20 cellular contexts compared by ENCODE assay signal in genomic region chr2:217981084-217981730, GRCh38. TPM values are rescaled to one million over a fixed set of nuclear protein-coding genes. Genes with fewer than 3 reads are reported as not detected.
A peak's percentile ranks its signal among the peaks of the same experiment; 100 is the strongest.
DNase-seq lines count a peak whose midpoint lies in the region; ATAC-seq, FAIRE-seq and TF ChIP-seq lines count a peak whose summit lies in the region.
"Had no signal": no experiment of that assay in that cellular context is flagged by ENCODE, and none has a peak within 500 bp of the region (broad histone marks: within the 10 kb centered on the region; RNA-seq: fewer than 3 reads in every experiment).

No MANE protein-coding gene starts in this region.

- peak; percentile 26 for FAIRE-seq in HTR-8/SVneo (lab: Jason Lieb, UNC)
- FAIRE-seq: colon, endothelial cell of umbilical vein, keratinocyte had no signal

- peak; percentile 21 for ATAC-seq in lung (ENCODE audit: insufficient read depth, low FRiP score)
- ATAC-seq: mucosa of descending colon; stimulated activated naive CD8-positive, alpha-beta T cell treated with anti-CD3 and anti-CD28 coated beads, Interleukin-15, amount 100 ng/mL, for 72 hours; T-helper 17 cell had no signal

- H3K27ac ChIP-seq in lung (ENCODE audit: low read depth in 1 of 2, low read length in 1 of 2) (peak overlapping the region in 1 of 2 donors; percentile 75), stomach (peak overlapping the region in 3 of 5 donors; percentile 86 to 89 (median 88)), WERI-Rb-1 (no peak overlapping the region), tibial nerve (peak overlapping the region in 2 of 4 donors; percentile 74 to 88)

- TF ChIP-seq CTCF in chondrocyte (IDR thresholded peaks at IDR 0.05) = no peak
- no peak for TF ChIP-seq CTCF in lung (IDR thresholded peaks at IDR 0.05; ENCODE audit: control extremely low read depth, extremely low read depth)
- TF ChIP-seq CTCF in stomach (IDR thresholded peaks at IDR 0.05) = no peak
- no peak for TF ChIP-seq CTCF in WERI-Rb-1 (IDR thresholded peaks at IDR 0.05; ENCODE audit: low read depth, low read length)
- no peak for TF ChIP-seq CTCF in tibial nerve (IDR thresholded peaks at IDR 0.05)

- TF ChIP-seq EP300 in stomach (IDR thresholded peaks at IDR 0.05) (no peak), tibial nerve (IDR thresholded peaks at IDR 0.05) (peak in 1 of 2 donors; percentile 18)

- peaks cover 29% of the 10 kb centered on the region for H3K4me1 Mint-ChIP-seq in chondrocyte (ENCODE audit: low read depth)
- H3K4me1 Mint-ChIP-seq: stimulated activated naive CD8-positive, alpha-beta T cell treated with anti-CD3 and anti-CD28 coated beads, Interleukin-15, amount 100 ng/mL, for 72 hours; T-helper 17 cell had no signal

- no peaks in the 10 kb centered on the region for H3K9me3 ChIP-seq in lung (ENCODE audit: control insufficient read depth in 2 of 2, insufficient read depth in 1 of 2, low read length in 1 of 2)
- H3K9me3 ChIP-seq in stomach = no peaks in the 10 kb centered on the region
- no peaks in the 10 kb centered on the region for H3K9me3 ChIP-seq in WERI-Rb-1 (ENCODE audit: severe bottlenecking)
- H3K9me3 ChIP-seq in tibial nerve = no peaks in the 10 kb centered on the region
- H3K9me3 ChIP-seq: HAP-1, mucosa of descending colon had no signal

- DNase-seq in HTR-8/SVneo (ENCODE audit: insufficient read length, low spot score) (no peak), chondrocyte (ENCODE audit: low spot score) (no peak), lung (ENCODE audit: low spot score) (peak; percentile 68), stomach (no peak), HT-29 (ENCODE audit: low spot score) (no peak), WERI-Rb-1 (no peak), SW480 (ENCODE audit: low spot score) (no peak), tibial nerve (ENCODE audit: low spot score in 2 of 2) (no peak)
- DNase-seq: activated CD4-positive, CD25-positive, alpha-beta regulatory T cell; activated gamma-delta T cell treated with Interleukin-2 at 50 U/mL for 16 hours; glutamatergic neuron; mucosa of descending colon; NCI-H1092 treated with DMSO at 0.1 percent for 48 hours; NCI-H2227 treated with DMSO at 0.1 percent for 48 hours; stimulated activated naive CD8-positive, alpha-beta T cell treated with anti-CD3 and anti-CD28 coated beads, Interleukin-15, amount 100 ng/mL, for 72 hours; T-helper 17 cell had no signal

- TF ChIP-seq POLR2A in stomach (IDR thresholded peaks at IDR 0.05) (no peak), tibial nerve (IDR thresholded peaks at IDR 0.05) (no peak)

- no peaks in the 10 kb centered on the region for H3K9me3 Mint-ChIP-seq in chondrocyte (ENCODE audit: low read depth)
- H3K9me3 Mint-ChIP-seq: stimulated activated naive CD8-positive, alpha-beta T cell treated with anti-CD3 and anti-CD28 coated beads, Interleukin-15, amount 100 ng/mL, for 72 hours had no signal

- peak overlapping the region; percentile 57 for H3K27ac Mint-ChIP-seq in chondrocyte (ENCODE audit: unreplicated experiment)
- H3K27ac Mint-ChIP-seq: stimulated activated naive CD8-positive, alpha-beta T cell treated with anti-CD3 and anti-CD28 coated beads, Interleukin-15, amount 100 ng/mL, for 72 hours; T-helper 17 cell had no signal

- no peak overlapping the region for H3K4me3 Mint-ChIP-seq in chondrocyte (ENCODE audit: unreplicated experiment)
- H3K4me3 Mint-ChIP-seq: stimulated activated naive CD8-positive, alpha-beta T cell treated with anti-CD3 and anti-CD28 coated beads, Interleukin-15, amount 100 ng/mL, for 72 hours; T-helper 17 cell had no signal

- H3K27me3 ChIP-seq in lung (ENCODE audit: control insufficient read depth, insufficient read depth) (no peaks in the 10 kb centered on the region), stomach (no peaks in the 10 kb centered on the region), WERI-Rb-1 (ENCODE audit: insufficient read depth, low read depth, severe bottlenecking) (no peaks in the 10 kb centered on the region), tibial nerve (peaks cover 0 to 4% of the 10 kb centered on the region in 2 donors)

- H3K36me3 ChIP-seq in lung (ENCODE audit: control insufficient read depth in 2 of 2, insufficient read depth in 2 of 2, low read length in 2 of 2) (no peaks in the 10 kb centered on the region), stomach (no peaks in the 10 kb centered on the region), WERI-Rb-1 (no peaks in the 10 kb centered on the region), tibial nerve (peaks cover 0 to 5% (median 0%) of the 10 kb centered on the region in 3 donors)
- H3K36me3 ChIP-seq: HAP-1 had no signal

- 49 to 65% methylated on average over 5 of the region's 5 CpGs for WGBS in lung, 2 donors
- WGBS in stomach, 5 donors = 51 to 75% (median 65%) methylated on average over 5 of the region's 5 CpGs
- WGBS in tibial nerve, 2 donors = 51 to 81% methylated on average over 5 of the region's 5 CpGs

- H3K4me3 ChIP-seq in lung (no peak overlapping the region), stomach (no peak overlapping the region), WERI-Rb-1 (ENCODE audit: low read depth, low read length) (no peak overlapping the region), tibial nerve (no peak overlapping the region)
- H3K4me3 ChIP-seq: HAP-1, mucosa of descending colon had no signal

- intact Hi-C loops in stomach (cut with DNase I; ENCODE audit: low total_unique reads) = loop anchor here (10.0 kb wide), 1 partner anchor 86 kb away; no protein-coding TSS in a partner anchor

- H3K36me3 Mint-ChIP-seq in chondrocyte (ENCODE audit: low read depth) = peaks cover 9% of the 10 kb centered on the region

- peaks cover 21 to 32% of the 10 kb centered on the region in 2 donors for H3K4me1 ChIP-seq in lung (ENCODE audit: control insufficient read depth in 2 of 2, insufficient read depth in 2 of 2, low read length in 2 of 2)
- H3K4me1 ChIP-seq in stomach = peaks cover 26 to 53% (median 39%) of the 10 kb centered on the region in 4 donors
- H3K4me1 ChIP-seq in tibial nerve = peaks cover 0 to 46% (median 16%) of the 10 kb centered on the region in 4 donors
- H3K4me1 ChIP-seq: HAP-1 had no signal

- H3K27me3 Mint-ChIP-seq in chondrocyte (ENCODE audit: low read depth) = no peaks in the 10 kb centered on the region
- H3K27me3 Mint-ChIP-seq: stimulated activated naive CD8-positive, alpha-beta T cell treated with anti-CD3 and anti-CD28 coated beads, Interleukin-15, amount 100 ng/mL, for 72 hours had no signal

RNA-seq across cellular contexts. Expression of gene TNS1, which starts 21.6 kb away (rescaled TPM):
- 227 to 272 TPM (median 249 TPM) in 3 replicates for total RNA-seq in chondrocyte
- 100 to 1,000 TPM; 308 to 377 TPM for total RNA-seq in lung
- polyA plus RNA-seq in lung = 100 to 1,000 TPM in 1 of 2 donors, 10 to 100 TPM in 1; 67.0 to 108 TPM
- total RNA-seq in stomach = 100 to 1,000 TPM; 145 to 682 (median 198) TPM
- polyA plus RNA-seq in stomach = 10 to 100 TPM; 18.5 to 44.9 (median 33.2) TPM
- 8.9 and 13.8 TPM in 2 replicates for total RNA-seq in HT-29 (2014; rRNA removed; shearing (Covaris generic))
- 100 to 1,000 TPM; 461 to 648 (median 565) TPM for total RNA-seq in tibial nerve
